Comparison of ENCODE assay signal across 1 cellular context in genomic region chr4:153521995-153522799, GRCh38.
TF ChIP-seq lines count a peak whose summit lies in the region.

No MANE protein-coding gene starts in this region.

TF ChIP-seq in GM12878, 131 proteins besides CTCF, POLR2A, EP300 and RAD21 (continued from another document and continues in another):
- TF ChIP-seq, protein P1, sequence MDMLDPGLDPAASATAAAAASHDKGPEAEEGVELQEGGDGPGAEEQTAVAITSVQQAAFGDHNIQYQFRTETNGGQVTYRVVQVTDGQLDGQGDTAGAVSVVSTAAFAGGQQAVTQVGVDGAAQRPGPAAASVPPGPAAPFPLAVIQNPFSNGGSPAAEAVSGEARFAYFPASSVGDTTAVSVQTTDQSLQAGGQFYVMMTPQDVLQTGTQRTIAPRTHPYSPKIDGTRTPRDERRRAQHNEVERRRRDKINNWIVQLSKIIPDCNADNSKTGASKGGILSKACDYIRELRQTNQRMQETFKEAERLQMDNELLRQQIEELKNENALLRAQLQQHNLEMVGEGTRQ (IDR thresholded peaks at IDR 0.05; ENCODE audit: borderline replicate concordance, low read depth, low read length) = no peak
- no peak for TF ChIP-seq SRF (IDR thresholded peaks at IDR 0.05; ENCODE audit: low read depth in 2 of 2, low read length in 2 of 2)
- peak; percentile 42; the same call in 1 of the 2 replicates for TF ChIP-seq PAX5 (IDR thresholded peaks at IDR 0.05; ENCODE audit: borderline replicate concordance, low read depth, low read length)
- TF ChIP-seq HCFC1 (IDR thresholded peaks at IDR 0.05; ENCODE audit: low read length) = no peak
- TF ChIP-seq ATF2 (IDR thresholded peaks at IDR 0.05; ENCODE audit: low read length) = 0 out of 2 replicates have a peak, but pooled peaks have one; percentile 63
- peak; percentile 26; the same call in 1 of the 2 replicates for TF ChIP-seq BMI1 (IDR thresholded peaks at IDR 0.05; ENCODE audit: borderline replicate concordance)
- peak in 1 of 2 experiments; percentile 68; a peak in 2 of 4 replicates for TF ChIP-seq ETV6 (conservative IDR thresholded peaks at IDR 0.05 in 1 of 2, IDR thresholded peaks at IDR 0.05 in 1 of 2; ENCODE audit: borderline replicate concordance in 1 of 2, low read depth in 1 of 2)
- TF ChIP-seq, protein P2, sequence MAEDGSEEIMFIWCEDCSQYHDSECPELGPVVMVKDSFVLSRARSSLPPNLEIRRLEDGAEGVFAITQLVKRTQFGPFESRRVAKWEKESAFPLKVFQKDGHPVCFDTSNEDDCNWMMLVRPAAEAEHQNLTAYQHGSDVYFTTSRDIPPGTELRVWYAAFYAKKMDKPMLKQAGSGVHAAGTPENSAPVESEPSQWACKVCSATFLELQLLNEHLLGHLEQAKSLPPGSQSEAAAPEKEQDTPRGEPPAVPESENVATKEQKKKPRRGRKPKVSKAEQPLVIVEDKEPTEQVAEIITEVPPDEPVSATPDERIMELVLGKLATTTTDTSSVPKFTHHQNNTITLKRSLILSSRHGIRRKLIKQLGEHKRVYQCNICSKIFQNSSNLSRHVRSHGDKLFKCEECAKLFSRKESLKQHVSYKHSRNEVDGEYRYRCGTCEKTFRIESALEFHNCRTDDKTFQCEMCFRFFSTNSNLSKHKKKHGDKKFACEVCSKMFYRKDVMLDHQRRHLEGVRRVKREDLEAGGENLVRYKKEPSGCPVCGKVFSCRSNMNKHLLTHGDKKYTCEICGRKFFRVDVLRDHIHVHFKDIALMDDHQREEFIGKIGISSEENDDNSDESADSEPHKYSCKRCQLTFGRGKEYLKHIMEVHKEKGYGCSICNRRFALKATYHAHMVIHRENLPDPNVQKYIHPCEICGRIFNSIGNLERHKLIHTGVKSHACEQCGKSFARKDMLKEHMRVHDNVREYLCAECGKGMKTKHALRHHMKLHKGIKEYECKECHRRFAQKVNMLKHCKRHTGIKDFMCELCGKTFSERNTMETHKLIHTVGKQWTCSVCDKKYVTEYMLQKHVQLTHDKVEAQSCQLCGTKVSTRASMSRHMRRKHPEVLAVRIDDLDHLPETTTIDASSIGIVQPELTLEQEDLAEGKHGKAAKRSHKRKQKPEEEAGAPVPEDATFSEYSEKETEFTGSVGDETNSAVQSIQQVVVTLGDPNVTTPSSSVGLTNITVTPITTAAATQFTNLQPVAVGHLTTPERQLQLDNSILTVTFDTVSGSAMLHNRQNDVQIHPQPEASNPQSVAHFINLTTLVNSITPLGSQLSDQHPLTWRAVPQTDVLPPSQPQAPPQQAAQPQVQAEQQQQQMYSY (CRISPR knock-in tag; IDR thresholded peaks at IDR 0.05) = no peak
- no peak for TF ChIP-seq HDAC6 (IDR thresholded peaks at IDR 0.05; ENCODE audit: unreplicated experiment)
- TF ChIP-seq SP1 (IDR thresholded peaks at IDR 0.05; ENCODE audit: low read depth, low read length) = peak; percentile 37
- no peak for TF ChIP-seq JUND (IDR thresholded peaks at IDR 0.05; ENCODE audit: low read depth, low read length)
- no peak for TF ChIP-seq NR2C2 (IDR thresholded peaks at IDR 0.05; ENCODE audit: borderline replicate concordance, control insufficient read depth, insufficient read length, low read depth)
- TF ChIP-seq TCF7 (IDR thresholded peaks at IDR 0.05; ENCODE audit: borderline replicate concordance) = peak; percentile 70; the same call in 1 of the 2 replicates
- peak; percentile 26; the same call in 1 of the 2 replicates for TF ChIP-seq BACH1 (IDR thresholded peaks at IDR 0.05; ENCODE audit: borderline replicate concordance)
- no peak for TF ChIP-seq RFX5 (IDR thresholded peaks at IDR 0.05; ENCODE audit: low read depth, low read length)
- peak; percentile 5; the same call in 1 of the 2 replicates for TF ChIP-seq EED (IDR thresholded peaks at IDR 0.05; ENCODE audit: low read depth)
- no peak for TF ChIP-seq KLF5 (IDR thresholded peaks at IDR 0.05; ENCODE audit: partially characterized antibody)
- no peak; the same call in 1 of the 2 replicates for TF ChIP-seq RELB (IDR thresholded peaks at IDR 0.05; ENCODE audit: low read depth)
- peak; percentile 78; the same call in 1 of the 2 replicates for TF ChIP-seq GATAD2B (conservative IDR thresholded peaks at IDR 0.05; ENCODE audit: low read depth)
- no peak for TF ChIP-seq POLR2AphosphoS2 (IDR thresholded peaks at IDR 0.05; ENCODE audit: low read depth, low read length)
- TF ChIP-seq, protein P3, sequence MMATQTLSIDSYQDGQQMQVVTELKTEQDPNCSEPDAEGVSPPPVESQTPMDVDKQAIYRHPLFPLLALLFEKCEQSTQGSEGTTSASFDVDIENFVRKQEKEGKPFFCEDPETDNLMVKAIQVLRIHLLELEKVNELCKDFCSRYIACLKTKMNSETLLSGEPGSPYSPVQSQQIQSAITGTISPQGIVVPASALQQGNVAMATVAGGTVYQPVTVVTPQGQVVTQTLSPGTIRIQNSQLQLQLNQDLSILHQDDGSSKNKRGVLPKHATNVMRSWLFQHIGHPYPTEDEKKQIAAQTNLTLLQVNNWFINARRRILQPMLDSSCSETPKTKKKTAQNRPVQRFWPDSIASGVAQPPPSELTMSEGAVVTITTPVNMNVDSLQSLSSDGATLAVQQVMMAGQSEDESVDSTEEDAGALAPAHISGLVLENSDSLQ (IDR thresholded peaks at IDR 0.05) = no peak
- TF ChIP-seq ZSCAN29 (IDR thresholded peaks at IDR 0.05) = 0 out of 2 replicates have a peak, but pooled peaks have one; percentile 14
- no peak; the same call in 1 of the 2 replicates for TF ChIP-seq NFIC (IDR thresholded peaks at IDR 0.05; ENCODE audit: low read depth, low read length)
- TF ChIP-seq RB1 (IDR thresholded peaks at IDR 0.05; ENCODE audit: borderline replicate concordance) = no peak; the same call in 1 of the 2 replicates
- no peak for TF ChIP-seq STAT1 (conservative IDR thresholded peaks at IDR 0.05)
- peak; percentile 64 for TF ChIP-seq SMARCA5 (IDR thresholded peaks at IDR 0.05)
- no peak for TF ChIP-seq ZNF274 (IDR thresholded peaks at IDR 0.05; ENCODE audit: insufficient read depth, insufficient read length)
- TF ChIP-seq, protein P4, sequence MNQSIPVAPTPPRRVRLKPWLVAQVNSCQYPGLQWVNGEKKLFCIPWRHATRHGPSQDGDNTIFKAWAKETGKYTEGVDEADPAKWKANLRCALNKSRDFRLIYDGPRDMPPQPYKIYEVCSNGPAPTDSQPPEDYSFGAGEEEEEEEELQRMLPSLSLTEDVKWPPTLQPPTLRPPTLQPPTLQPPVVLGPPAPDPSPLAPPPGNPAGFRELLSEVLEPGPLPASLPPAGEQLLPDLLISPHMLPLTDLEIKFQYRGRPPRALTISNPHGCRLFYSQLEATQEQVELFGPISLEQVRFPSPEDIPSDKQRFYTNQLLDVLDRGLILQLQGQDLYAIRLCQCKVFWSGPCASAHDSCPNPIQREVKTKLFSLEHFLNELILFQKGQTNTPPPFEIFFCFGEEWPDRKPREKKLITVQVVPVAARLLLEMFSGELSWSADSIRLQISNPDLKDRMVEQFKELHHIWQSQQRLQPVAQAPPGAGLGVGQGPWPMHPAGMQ (IDR thresholded peaks at IDR 0.05; ENCODE audit: borderline replicate concordance) = no peak
- no peak for TF ChIP-seq CBX3 (IDR thresholded peaks at IDR 0.05; ENCODE audit: borderline replicate concordance, low read depth)
- TF ChIP-seq, protein P5, sequence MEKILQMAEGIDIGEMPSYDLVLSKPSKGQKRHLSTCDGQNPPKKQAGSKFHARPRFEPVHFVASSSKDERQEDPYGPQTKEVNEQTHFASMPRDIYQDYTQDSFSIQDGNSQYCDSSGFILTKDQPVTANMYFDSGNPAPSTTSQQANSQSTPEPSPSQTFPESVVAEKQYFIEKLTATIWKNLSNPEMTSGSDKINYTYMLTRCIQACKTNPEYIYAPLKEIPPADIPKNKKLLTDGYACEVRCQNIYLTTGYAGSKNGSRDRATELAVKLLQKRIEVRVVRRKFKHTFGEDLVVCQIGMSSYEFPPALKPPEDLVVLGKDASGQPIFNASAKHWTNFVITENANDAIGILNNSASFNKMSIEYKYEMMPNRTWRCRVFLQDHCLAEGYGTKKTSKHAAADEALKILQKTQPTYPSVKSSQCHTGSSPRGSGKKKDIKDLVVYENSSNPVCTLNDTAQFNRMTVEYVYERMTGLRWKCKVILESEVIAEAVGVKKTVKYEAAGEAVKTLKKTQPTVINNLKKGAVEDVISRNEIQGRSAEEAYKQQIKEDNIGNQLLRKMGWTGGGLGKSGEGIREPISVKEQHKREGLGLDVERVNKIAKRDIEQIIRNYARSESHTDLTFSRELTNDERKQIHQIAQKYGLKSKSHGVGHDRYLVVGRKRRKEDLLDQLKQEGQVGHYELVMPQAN (conservative IDR thresholded peaks at IDR 0.05) = no peak
- TF ChIP-seq ATF3 (IDR thresholded peaks at IDR 0.05; ENCODE audit: borderline replicate concordance, extremely low read depth, low read depth, low read length) = no peak
- TF ChIP-seq ZNF217 (IDR thresholded peaks at IDR 0.05) = no peak
- peak; percentile 76 for TF ChIP-seq NR2F1 (conservative IDR thresholded peaks at IDR 0.05)
- TF ChIP-seq, protein P6, sequence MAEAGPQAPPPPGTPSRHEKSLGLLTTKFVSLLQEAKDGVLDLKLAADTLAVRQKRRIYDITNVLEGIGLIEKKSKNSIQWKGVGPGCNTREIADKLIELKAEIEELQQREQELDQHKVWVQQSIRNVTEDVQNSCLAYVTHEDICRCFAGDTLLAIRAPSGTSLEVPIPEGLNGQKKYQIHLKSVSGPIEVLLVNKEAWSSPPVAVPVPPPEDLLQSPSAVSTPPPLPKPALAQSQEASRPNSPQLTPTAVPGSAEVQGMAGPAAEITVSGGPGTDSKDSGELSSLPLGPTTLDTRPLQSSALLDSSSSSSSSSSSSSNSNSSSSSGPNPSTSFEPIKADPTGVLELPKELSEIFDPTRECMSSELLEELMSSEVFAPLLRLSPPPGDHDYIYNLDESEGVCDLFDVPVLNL (IDR thresholded peaks at IDR 0.05; ENCODE audit: low read depth, low read length) = no peak
- TF ChIP-seq ZNF384 (IDR thresholded peaks at IDR 0.05; ENCODE audit: borderline replicate concordance, low read depth, low read length) = no peak
- TF ChIP-seq TARDBP (IDR thresholded peaks at IDR 0.05; ENCODE audit: borderline replicate concordance) = no peak
- TF ChIP-seq, protein P7, sequence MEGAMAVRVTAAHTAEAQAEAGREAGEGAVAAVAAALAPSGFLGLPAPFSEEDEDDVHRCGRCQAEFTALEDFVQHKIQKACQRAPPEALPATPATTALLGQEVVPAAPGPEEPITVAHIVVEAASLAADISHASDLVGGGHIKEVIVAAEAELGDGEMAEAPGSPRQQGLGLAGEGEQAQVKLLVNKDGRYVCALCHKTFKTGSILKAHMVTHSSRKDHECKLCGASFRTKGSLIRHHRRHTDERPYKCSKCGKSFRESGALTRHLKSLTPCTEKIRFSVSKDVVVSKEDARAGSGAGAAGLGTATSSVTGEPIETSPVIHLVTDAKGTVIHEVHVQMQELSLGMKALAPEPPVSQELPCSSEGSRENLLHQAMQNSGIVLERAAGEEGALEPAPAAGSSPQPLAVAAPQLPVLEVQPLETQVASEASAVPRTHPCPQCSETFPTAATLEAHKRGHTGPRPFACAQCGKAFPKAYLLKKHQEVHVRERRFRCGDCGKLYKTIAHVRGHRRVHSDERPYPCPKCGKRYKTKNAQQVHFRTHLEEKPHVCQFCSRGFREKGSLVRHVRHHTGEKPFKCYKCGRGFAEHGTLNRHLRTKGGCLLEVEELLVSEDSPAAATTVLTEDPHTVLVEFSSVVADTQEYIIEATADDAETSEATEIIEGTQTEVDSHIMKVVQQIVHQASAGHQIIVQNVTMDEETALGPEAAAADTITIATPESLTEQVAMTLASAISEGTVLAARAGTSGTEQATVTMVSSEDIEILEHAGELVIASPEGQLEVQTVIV (IDR thresholded peaks at IDR 0.05; ENCODE audit: borderline replicate concordance, partially characterized antibody) = no peak
- peak; percentile 38; the same call in 1 of the 2 replicates for TF ChIP-seq HDGF (IDR thresholded peaks at IDR 0.05)
- no peak for TF ChIP-seq RBBP5 (conservative IDR thresholded peaks at IDR 0.05)
- no peak for TF ChIP-seq IRF3 (IDR thresholded peaks at IDR 0.05)
- no peak for TF ChIP-seq BRCA1 (IDR thresholded peaks at IDR 0.05; ENCODE audit: low read depth, low read length)
- no peak for TF ChIP-seq FOXM1 (IDR thresholded peaks at IDR 0.05; ENCODE audit: low read depth, low read length)
- no peak for TF ChIP-seq NRF1 (conservative IDR thresholded peaks at IDR 0.05; ENCODE audit: low read depth, low read length)
- no peak for TF ChIP-seq EZH2 (IDR thresholded peaks at IDR 0.05; ENCODE audit: borderline replicate concordance, control insufficient read depth, low read depth, low read length)
- no peak for TF ChIP-seq CEBPB (IDR thresholded peaks at IDR 0.05; ENCODE audit: borderline replicate concordance in 1 of 2, low read depth in 2 of 2, low read length in 2 of 2)
